In genomic region chr20:23508449-23508848, GRCh38 we compare ENCODE assay signal across 17 cellular contexts. TPM values are rescaled to one million over a fixed set of nuclear protein-coding genes. Genes with fewer than 3 reads are reported as not detected.
DNase-seq lines count a peak whose midpoint lies in the region; ATAC-seq and TF ChIP-seq lines count a peak whose summit lies in the region.
"Had no signal": no experiment of that assay in that cellular context is flagged by ENCODE, and none has a peak within 500 bp of the region (broad histone marks: within the 10 kb centered on the region; RNA-seq: fewer than 3 reads in every experiment).

No MANE protein-coding gene starts in this region.

- peaks cover 8% of the 10 kb centered on the region; the same call in 1 of the 2 replicates for H3K27me3 Mint-ChIP-seq in WTC11 (ENCODE audit: low read depth)
- H3K27me3 Mint-ChIP-seq in CD4-positive, alpha-beta memory T cell: peaks cover 2% of the 10 kb centered on the region in 2 donors

- no peak overlapping the region for H3K4ac ChIP-seq in mesendoderm (ENCODE audit: low read depth, low read length)

- no peak overlapping the region for H4K5ac ChIP-seq in mesendoderm (ENCODE audit: low read length)

- peak overlapping the region; percentile 33 for H2AFZ ChIP-seq in neuron (ENCODE audit: low read depth, low read length)

- ATAC-seq in WTC11 (peak; percentile 34), aorta (ENCODE audit: low FRiP score) (peak; percentile 8), GM21619 (IDR thresholded peaks at IDR 0.05; ENCODE audit: unreplicated experiment) (no peak)
- ATAC-seq: A549; CD8-positive, alpha-beta T cell; GM12878 had no signal

- no peak for DNase-seq in WTC11 (ENCODE audit: low spot score)
- DNase-seq in mesendoderm: peak; percentile 24
- no peak for DNase-seq in aorta
- DNase-seq in CD4-positive, alpha-beta memory T cell: no peak
- no peak for DNase-seq in retina
- DNase-seq: BE2C; Caco-2; CD8-positive, alpha-beta T cell; GOT3; HFFc6 had no signal

- WGBS in mesendoderm (ENCODE audit: extremely low coverage, insufficient coverage, low lambda C conversion rate): no CpG with 5 or more reads among the region's 5 CpGs
- WGBS in aorta, 2 donors: 36 to 56% methylated on average over 5 of the region's 5 CpGs

- no peak overlapping the region for H3K4me3 Mint-ChIP-seq in WTC11
- no peak overlapping the region for H3K4me3 Mint-ChIP-seq in CD4-positive, alpha-beta memory T cell
- H3K4me3 Mint-ChIP-seq: CD8-positive, alpha-beta T cell; HFFc6 had no signal

- TF ChIP-seq CTCF in WTC11 (IDR thresholded peaks at IDR 0.05): no peak

- H3K27me3 ChIP-seq in mesendoderm (ENCODE audit: insufficient read depth, low read length, poor library complexity) (no peaks in the 10 kb centered on the region), neuron (ENCODE audit: insufficient read depth, low read length) (peaks cover 3% of the 10 kb centered on the region), aorta (ENCODE audit: control insufficient read depth in 1 of 2, insufficient read depth in 2 of 2, low read length in 1 of 2) (no peaks in the 10 kb centered on the region)
- H3K27me3 ChIP-seq in CD4-positive, alpha-beta memory T cell (ENCODE audit: insufficient read depth, low read length): no peaks in the 10 kb centered on the region
- H3K27me3 ChIP-seq: BE2C had no signal

- H3K4me1 ChIP-seq in mesendoderm (ENCODE audit: control insufficient read depth, low read depth, low read length): peaks cover 7% of the 10 kb centered on the region
- peaks cover 11% of the 10 kb centered on the region for H3K4me1 ChIP-seq in neuron (ENCODE audit: insufficient read depth, low read length)
- no peaks in the 10 kb centered on the region for H3K4me1 ChIP-seq in aorta (ENCODE audit: control insufficient read depth in 1 of 2, insufficient read depth in 2 of 2, low read length in 2 of 2)
- H3K4me1 ChIP-seq in CD4-positive, alpha-beta memory T cell (ENCODE audit: insufficient read depth, low read length): no peaks in the 10 kb centered on the region
- H3K4me1 ChIP-seq: A549, BE2C, Caco-2, HAP-1 had no signal

- no peak overlapping the region for H3K18ac ChIP-seq in mesendoderm (ENCODE audit: low read length)

- no peak overlapping the region for H3K4me2 ChIP-seq in mesendoderm (ENCODE audit: low read length)
- H3K4me2 ChIP-seq: A549 had no signal

- peaks cover 44% of the 10 kb centered on the region for H3K4me1 Mint-ChIP-seq in WTC11
- H3K4me1 Mint-ChIP-seq in CD4-positive, alpha-beta memory T cell: no peaks in the 10 kb centered on the region

- no peak overlapping the region for H2BK5ac ChIP-seq in mesendoderm (ENCODE audit: low read length)

- H2BK15ac ChIP-seq in mesendoderm (replicated peaks; ENCODE audit: low read depth): no peak overlapping the region

- H3K27ac Mint-ChIP-seq in WTC11: no peak overlapping the region
- no peak overlapping the region for H3K27ac Mint-ChIP-seq in CD4-positive, alpha-beta memory T cell
- H3K27ac Mint-ChIP-seq: CD8-positive, alpha-beta T cell; HFFc6 had no signal

- intact Hi-C loops in aorta (cut with DNase I): no loop called here
- intact Hi-C loops in CD4-positive, alpha-beta memory T cell (cut with micrococcal nuclease): no loop called here

- H3K36me3 ChIP-seq in mesendoderm (ENCODE audit: control insufficient read depth, insufficient read depth, low read length) (no peaks in the 10 kb centered on the region), neuron (ENCODE audit: insufficient read depth, low read length) (no peaks in the 10 kb centered on the region), aorta (ENCODE audit: control insufficient read depth in 1 of 2, insufficient read depth in 2 of 2, low read length in 1 of 2) (no peaks in the 10 kb centered on the region)
- no peaks in the 10 kb centered on the region for H3K36me3 ChIP-seq in CD4-positive, alpha-beta memory T cell (ENCODE audit: insufficient read depth, low read length)
- H3K36me3 ChIP-seq: BE2C, HAP-1 had no signal

- H3K9me3 ChIP-seq in neuron (ENCODE audit: low read length) (no peaks in the 10 kb centered on the region), aorta (ENCODE audit: control insufficient read depth, low read length) (no peaks in the 10 kb centered on the region)
- H3K9me3 ChIP-seq in CD4-positive, alpha-beta memory T cell (ENCODE audit: control insufficient read depth in 1 of 2, low read length in 2 of 2): no peaks in the 10 kb centered on the region
- H3K9me3 ChIP-seq: A549, BE2C, HAP-1 had no signal

- peaks cover 4% of the 10 kb centered on the region; the same call in 1 of the 2 replicates for H3K9me3 Mint-ChIP-seq in WTC11
- H3K9me3 Mint-ChIP-seq in CD4-positive, alpha-beta memory T cell: no peaks in the 10 kb centered on the region
- H3K9me3 Mint-ChIP-seq: CD8-positive, alpha-beta T cell; HFFc6 had no signal

- H3K27ac ChIP-seq in mesendoderm (ENCODE audit: low read depth, low read length): no peak overlapping the region
- H3K27ac ChIP-seq in aorta (ENCODE audit: low read depth in 1 of 2, low read length in 2 of 2): no peak overlapping the region
- no peak overlapping the region for H3K27ac ChIP-seq in CD4-positive, alpha-beta memory T cell (ENCODE audit: low read depth, low read length)
- H3K27ac ChIP-seq: A549, C4-2B had no signal

- H3K23ac ChIP-seq in mesendoderm (ENCODE audit: low read length): no peak overlapping the region

- H3K36me3 Mint-ChIP-seq in WTC11: no peaks in the 10 kb centered on the region
- no peaks in the 10 kb centered on the region for H3K36me3 Mint-ChIP-seq in CD4-positive, alpha-beta memory T cell
- H3K36me3 Mint-ChIP-seq: CD8-positive, alpha-beta T cell had no signal

- no peak overlapping the region for H3K9ac ChIP-seq in mesendoderm (ENCODE audit: low read length)

- H4K8ac ChIP-seq in mesendoderm (ENCODE audit: low read depth, low read length): no peak overlapping the region

- H3K4me3 ChIP-seq in mesendoderm (ENCODE audit: low read length) (no peak overlapping the region), neuron (ENCODE audit: low read length) (no peak overlapping the region), aorta (ENCODE audit: low read length in 2 of 2) (no peak overlapping the region)
- H3K4me3 ChIP-seq in CD4-positive, alpha-beta memory T cell (ENCODE audit: low read length in 2 of 2): no peak overlapping the region
- H3K4me3 ChIP-seq: A549, GM12878, HAP-1 had no signal

- no peaks in the 10 kb centered on the region for H3K79me2 ChIP-seq in mesendoderm (ENCODE audit: control insufficient read depth, insufficient read depth, low read length)

- no peak overlapping the region for H3K56ac ChIP-seq in mesendoderm (ENCODE audit: low read length)

- POLR2A ChIA-PET in WTC11 (lab: Charles Lee): no interaction called here
- POLR2A ChIA-PET in CD4-positive, alpha-beta memory T cell (lab: Charles Lee; ENCODE audit: partially characterized antibody): no interaction called here

- H3K79me1 ChIP-seq in mesendoderm (ENCODE audit: low read length): no peaks in the 10 kb centered on the region

- no peak overlapping the region for H2BK120ac ChIP-seq in mesendoderm (ENCODE audit: low read depth, low read length)

- CTCF ChIA-PET in WTC11 (lab: Charles Lee): interaction anchor here (0.8 to 1.8 kb wide), 5 partner anchors 27 to 112 kb away, joined by 3 to 12 read pairs (median 4); no protein-coding TSS in a partner anchor
- CTCF ChIA-PET in CD4-positive, alpha-beta memory T cell (lab: Charles Lee; ENCODE audit: partially characterized antibody): no interaction called here

- peak overlapping the region; percentile 71 for H2AK5ac ChIP-seq in mesendoderm (ENCODE audit: low read length)

TF ChIP-seq in WTC11, 78 proteins besides CTCF, POLR2A, EP300 and RAD21 (continues in another document):
- TF ChIP-seq JUN (CRISPR knock-in tag; IDR thresholded peaks at IDR 0.05) (no peak), FOXK1 (CRISPR knock-in tag; IDR thresholded peaks at IDR 0.05) (no peak), ATF3 (CRISPR knock-in tag; conservative IDR thresholded peaks at IDR 0.05) (no peak), RELA (CRISPR knock-in tag; IDR thresholded peaks at IDR 0.05; ENCODE audit: borderline replicate concordance) (no peak), ZNF425 (CRISPR knock-in tag; conservative IDR thresholded peaks at IDR 0.05) (no peak), ZMAT4 (CRISPR knock-in tag; IDR thresholded peaks at IDR 0.05) (no peak)

RNA-seq across cellular contexts. Expression of gene CST8, which starts 17.5 kb away (rescaled TPM):
- total RNA-seq in WTC11 (2021) (not detected in 3 replicates), aorta (not detected)
- not detected for polyA plus RNA-seq in mesendoderm (2013, experiment 1 of 2)
- polyA plus RNA-seq in mesendoderm (2013, experiment 2 of 2): not detected
- not detected for polyA plus RNA-seq in aorta
- total RNA-seq in CD4-positive, alpha-beta memory T cell: not detected
- polyA plus RNA-seq in CD4-positive, alpha-beta memory T cell: not detected
- total RNA-seq: Caco-2; CD8-positive, alpha-beta T cell; GM12878; HFFc6 had no signal
- polyA plus RNA-seq: A549, AG04450, GM12878 had no signal

RNA-seq across cellular contexts. Expression of gene CST11, which starts 55.8 kb away (rescaled TPM):
- total RNA-seq in WTC11 (2021): not detected in 3 replicates
- polyA plus RNA-seq in mesendoderm (2013, experiment 1 of 2): 0.46 TPM
- polyA plus RNA-seq in mesendoderm (2013, experiment 2 of 2): 0.71 TPM
- not detected for total RNA-seq in aorta
- polyA plus RNA-seq in aorta: not detected
- total RNA-seq in CD4-positive, alpha-beta memory T cell: not detected
- polyA plus RNA-seq in CD4-positive, alpha-beta memory T cell: not detected
- total RNA-seq: Caco-2; CD8-positive, alpha-beta T cell; GM12878; HFFc6 had no signal
- polyA plus RNA-seq: A549, AG04450 had no signal

RNA-seq across cellular contexts. Expression of gene CST9L, which starts 59.8 kb away (rescaled TPM):
- not detected in 3 replicates for total RNA-seq in WTC11 (2021)
- not detected for polyA plus RNA-seq in mesendoderm (2013, experiment 1 of 2)
- polyA plus RNA-seq in mesendoderm (2013, experiment 2 of 2): not detected
- total RNA-seq in aorta: not detected
- polyA plus RNA-seq in aorta: not detected
- not detected for total RNA-seq in CD4-positive, alpha-beta memory T cell
- not detected for polyA plus RNA-seq in CD4-positive, alpha-beta memory T cell
- total RNA-seq: Caco-2; CD8-positive, alpha-beta T cell; GM12878; HFFc6 had no signal
- polyA plus RNA-seq: A549, AG04450, GM12878 had no signal
